15 cellular contexts compared by ENCODE assay signal in the genomic region with DNA sequence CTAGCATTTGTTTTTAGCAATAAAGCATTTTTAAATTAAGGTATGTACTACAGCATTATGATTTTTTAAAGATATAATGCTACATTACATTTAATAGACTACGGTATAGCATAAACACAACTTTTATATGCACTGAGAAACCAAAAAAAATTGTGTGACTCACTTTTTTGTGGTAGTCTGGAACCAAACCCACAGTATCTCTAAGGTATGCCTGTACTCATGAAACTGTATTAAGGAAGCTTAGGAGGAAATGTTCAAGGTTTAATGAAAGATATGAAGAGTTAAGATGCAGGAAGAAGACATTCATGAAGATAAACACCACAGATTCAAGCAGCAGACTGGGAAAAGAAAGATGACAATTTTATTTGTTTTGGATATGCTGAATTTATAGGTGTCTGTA. TPM values are rescaled to one million over a fixed set of nuclear protein-coding genes. Genes with fewer than 3 reads are reported as not detected.
A peak's percentile ranks its signal among the peaks of the same experiment; 100 is the strongest.
DNase-seq lines count a peak whose midpoint lies in the region; TF ChIP-seq lines count a peak whose summit lies in the region.
"Had no signal": no experiment of that assay in that cellular context is flagged by ENCODE, and none has a peak within 500 bp of the region (broad histone marks: within the 10 kb centered on the region; RNA-seq: fewer than 3 reads in every experiment).

No MANE protein-coding gene starts in this region.

- H3K9me3 ChIP-seq in ascending aorta = no peaks in the 10 kb centered on the region
- H3K9me3 ChIP-seq in endodermal cell (ENCODE audit: control insufficient read depth, low read length) = peaks cover 7% of the 10 kb centered on the region

- H3K4me1 ChIP-seq in ascending aorta (peaks cover 0 to 45% of the 10 kb centered on the region in 2 donors), endodermal cell (ENCODE audit: control insufficient read depth, insufficient read depth, low read length) (peaks cover 3% of the 10 kb centered on the region)

- H3K27me3 ChIP-seq in ascending aorta (no peaks in the 10 kb centered on the region), endodermal cell (ENCODE audit: control insufficient read depth, insufficient read depth, low read length, poor library complexity, severe bottlenecking) (no peaks in the 10 kb centered on the region)
- H3K27me3 ChIP-seq: hepatocyte had no signal

- H3K27ac ChIP-seq in ascending aorta (peak overlapping the region; percentile 9 to 69), endodermal cell (ENCODE audit: low read depth, low read length) (no peak overlapping the region)
- H3K27ac ChIP-seq: hepatocyte had no signal

- no peak for DNase-seq in activated naive CD8-positive, alpha-beta T cell treated with anti-CD3 and anti-CD28 coated beads for 36 hours
- DNase-seq in ascending aorta (ENCODE audit: low spot score in 2 of 2) (no peak), kidney glomerular epithelial cell (lab: John Stamatoyannopoulos, UW) (peak; percentile 7), type B pancreatic cell (ENCODE audit: extremely low spot score, unreplicated experiment) (no peak), RPMI8226 (no peak), endodermal cell (no peak), HUDEP-2 (lab: John Stamatoyannopoulos, UW; ENCODE audit: unreplicated experiment in 76 of 76) (no peak)
- DNase-seq: activated CD4-positive, alpha-beta memory T cell treated with anti-CD3 and anti-CD28 coated beads, Interleukin-2, amount 10 ng/mL, durations not matched to agents 7 days and 5 days; DMS79; effector CD8-positive, alpha-beta T cell; posterior cingulate gyrus; stimulated activated CD8-positive, alpha-beta memory T cell treated with anti-CD3 and anti-CD28 coated beads, Interleukin-4, amount 100 ng/mL, for 48 hours had no signal

- H3K4me1 Mint-ChIP-seq in activated naive CD8-positive, alpha-beta T cell (ENCODE audit: low read depth) = peaks cover 64% of the 10 kb centered on the region
- peaks cover 68% of the 10 kb centered on the region for H3K4me1 Mint-ChIP-seq in activated naive CD8-positive, alpha-beta T cell treated with anti-CD3 and anti-CD28 coated beads for 36 hours
- peaks cover 25% of the 10 kb centered on the region for H3K4me1 Mint-ChIP-seq in type B pancreatic cell (ENCODE audit: unreplicated experiment)
- H3K4me1 Mint-ChIP-seq in endodermal cell = peaks cover 38% of the 10 kb centered on the region

- TF ChIP-seq CTCF in ascending aorta (IDR thresholded peaks at IDR 0.05) (no peak), type B pancreatic cell (conservative IDR thresholded peaks at IDR 0.05) (no peak), endodermal cell (conservative IDR thresholded peaks at IDR 0.05) (no peak)

- intact Hi-C loops in ascending aorta (cut with DNase I) = no loop called here

- H3K36me3 ChIP-seq in ascending aorta = no peaks in the 10 kb centered on the region
- peaks cover 7% of the 10 kb centered on the region for H3K36me3 ChIP-seq in endodermal cell (ENCODE audit: control insufficient read depth, insufficient read depth, low read length)

- H3K27ac Mint-ChIP-seq in activated naive CD8-positive, alpha-beta T cell = peak overlapping the region; percentile 76
- no peak overlapping the region for H3K27ac Mint-ChIP-seq in activated naive CD8-positive, alpha-beta T cell treated with anti-CD3 and anti-CD28 coated beads for 36 hours
- H3K27ac Mint-ChIP-seq in type B pancreatic cell (peak overlapping the region; percentile 1), endodermal cell (no peak overlapping the region)
- H3K27ac Mint-ChIP-seq: activated CD4-positive, alpha-beta memory T cell treated with anti-CD3 and anti-CD28 coated beads, Interleukin-2, amount 10 ng/mL, durations not matched to agents 7 days and 5 days had no signal

- peaks cover 6% of the 10 kb centered on the region for H3K36me3 Mint-ChIP-seq in activated naive CD8-positive, alpha-beta T cell
- peaks cover 27% of the 10 kb centered on the region for H3K36me3 Mint-ChIP-seq in activated naive CD8-positive, alpha-beta T cell treated with anti-CD3 and anti-CD28 coated beads for 36 hours
- H3K36me3 Mint-ChIP-seq in type B pancreatic cell = peaks cover 20% of the 10 kb centered on the region
- peaks cover under 1% of the 10 kb centered on the region for H3K36me3 Mint-ChIP-seq in endodermal cell (ENCODE audit: low read depth)

- H3K4me3 ChIP-seq in ascending aorta = no peak overlapping the region
- no peak overlapping the region for H3K4me3 ChIP-seq in endodermal cell (ENCODE audit: low read length)
- H3K4me3 ChIP-seq: hepatocyte, lung had no signal

- WGBS in endodermal cell (ENCODE audit: insufficient coverage in 1 of 2, insufficient read length in 1 of 2), 2 experiments = 100% methylated on average over 1 of the region's 1 CpG; no CpG with 5 or more reads in 1 of the 2 experiments

- H3K4me3 Mint-ChIP-seq in activated naive CD8-positive, alpha-beta T cell = peak overlapping the region; percentile 56
- H3K4me3 Mint-ChIP-seq in activated naive CD8-positive, alpha-beta T cell treated with anti-CD3 and anti-CD28 coated beads for 36 hours = no peak overlapping the region
- H3K4me3 Mint-ChIP-seq in type B pancreatic cell (no peak overlapping the region), endodermal cell (no peak overlapping the region)
- H3K4me3 Mint-ChIP-seq: activated CD4-positive, alpha-beta memory T cell treated with anti-CD3 and anti-CD28 coated beads, Interleukin-2, amount 10 ng/mL, durations not matched to agents 7 days and 5 days had no signal

- H3K9ac ChIP-seq in endodermal cell (ENCODE audit: extremely low read depth, low read length, poor library complexity, severe bottlenecking) = no peak overlapping the region

- no peaks in the 10 kb centered on the region for H3K27me3 Mint-ChIP-seq in activated naive CD8-positive, alpha-beta T cell
- H3K27me3 Mint-ChIP-seq in activated naive CD8-positive, alpha-beta T cell treated with anti-CD3 and anti-CD28 coated beads for 36 hours = no peaks in the 10 kb centered on the region
- no peaks in the 10 kb centered on the region for H3K27me3 Mint-ChIP-seq in type B pancreatic cell
- H3K27me3 Mint-ChIP-seq in endodermal cell (ENCODE audit: insufficient read depth) = no peaks in the 10 kb centered on the region
- H3K27me3 Mint-ChIP-seq: activated CD4-positive, alpha-beta memory T cell treated with anti-CD3 and anti-CD28 coated beads, Interleukin-2, amount 10 ng/mL, durations not matched to agents 7 days and 5 days had no signal

- H3K9me3 Mint-ChIP-seq in activated naive CD8-positive, alpha-beta T cell (ENCODE audit: low read depth) = no peaks in the 10 kb centered on the region
- no peaks in the 10 kb centered on the region for H3K9me3 Mint-ChIP-seq in activated naive CD8-positive, alpha-beta T cell treated with anti-CD3 and anti-CD28 coated beads for 36 hours
- H3K9me3 Mint-ChIP-seq in type B pancreatic cell = no peaks in the 10 kb centered on the region
- H3K9me3 Mint-ChIP-seq in endodermal cell = no peaks in the 10 kb centered on the region
- H3K9me3 Mint-ChIP-seq: activated CD4-positive, alpha-beta memory T cell treated with anti-CD3 and anti-CD28 coated beads, Interleukin-2, amount 10 ng/mL, durations not matched to agents 7 days and 5 days had no signal

RNA-seq across cellular contexts. Expression of gene PPP1R12A, which starts 51.7 kb away (rescaled TPM):
- 10 to 100 TPM; 58.6 to 63.4 TPM for total RNA-seq in activated naive CD8-positive, alpha-beta T cell treated with anti-CD3 and anti-CD28 coated beads for 36 hours
- total RNA-seq in ascending aorta (374 TPM), type B pancreatic cell (ENCODE audit: low replicate concordance) (67.0 and 78.2 TPM in 2 replicates), endodermal cell (10 to 100 TPM; 80.0 to 94.7 TPM)
- polyA plus RNA-seq in endodermal cell (2013, experiment 1 of 2) = 47.6 TPM
- 55.4 TPM for polyA plus RNA-seq in endodermal cell (2013, experiment 2 of 2)

Comparison
In these comparisons a context has a peak if more than half of its experiments do, and no peak if none do; other contexts are left out.
1. H3K27ac Mint-ChIP-seq: peak in activated naive CD8-positive, alpha-beta T cell (single experiment) and type B pancreatic cell (single experiment); none in activated naive CD8-positive, alpha-beta T cell treated with anti-CD3 and anti-CD28 coated beads for 36 hours (single experiment) and endodermal cell (single experiment).